18 cellular contexts compared by ENCODE assay signal in genomic region chr10:96930469-96930868, GRCh38.
DNase-seq lines count a peak whose midpoint lies in the region; ATAC-seq and TF ChIP-seq lines count a peak whose summit lies in the region.
"Had no signal": no experiment of that assay in that cellular context is flagged by ENCODE, and none has a peak within 500 bp of the region (broad histone marks: within the 10 kb centered on the region; RNA-seq: fewer than 3 reads in every experiment).

No MANE protein-coding gene starts in this region.

- H3K4me1 Mint-ChIP-seq in naive B cell (peaks cover 22 to 30% (median 26%) of the 10 kb centered on the region in 3 donors), HFFc6 (ENCODE audit: low read depth) (no peaks in the 10 kb centered on the region; the same call in 1 of the 2 replicates)
- H3K4me1 Mint-ChIP-seq: GM23338 had no signal

- H3K4me3 Mint-ChIP-seq in naive B cell (no peak overlapping the region), HFFc6 (no peak overlapping the region)
- H3K4me3 Mint-ChIP-seq: CD4-positive, CD25-positive, alpha-beta regulatory T cell; CD8-positive, alpha-beta memory T cell; GM23338 had no signal

- H3K27me3 ChIP-seq in HUES48 (ENCODE audit: control insufficient read depth, insufficient read depth, low read length) (no peaks in the 10 kb centered on the region), left lung (no peaks in the 10 kb centered on the region)
- H3K27me3 ChIP-seq: BE2C had no signal

- ATAC-seq in left lung: peak; percentile 86
- ATAC-seq in naive B cell (ENCODE audit: low read depth in 2 of 2): no peak
- ATAC-seq: GM23338, HCT116 had no signal

- H3K27me3 Mint-ChIP-seq in naive B cell: no peaks in the 10 kb centered on the region
- H3K27me3 Mint-ChIP-seq in HFFc6 (ENCODE audit: insufficient read depth): no peaks in the 10 kb centered on the region
- H3K27me3 Mint-ChIP-seq: CD4-positive, CD25-positive, alpha-beta regulatory T cell; CD8-positive, alpha-beta memory T cell had no signal

- H3K9me3 ChIP-seq in HUES48 (ENCODE audit: control insufficient read depth, insufficient read depth, low read length): no peaks in the 10 kb centered on the region
- no peaks in the 10 kb centered on the region for H3K9me3 ChIP-seq in left lung
- H3K9me3 ChIP-seq: BE2C had no signal

- H3K36me3 Mint-ChIP-seq in naive B cell (peaks cover 9 to 21% of the 10 kb centered on the region in 2 donors), HFFc6 (ENCODE audit: low read depth) (peaks cover 19% of the 10 kb centered on the region)

- no peak overlapping the region for H3K4me3 ChIP-seq in HUES48 (ENCODE audit: low read depth, low read length)
- no peak overlapping the region for H3K4me3 ChIP-seq in left lung
- H3K4me3 ChIP-seq: GM23338 had no signal

- H3K4me1 ChIP-seq in HUES48 (ENCODE audit: control insufficient read depth, insufficient read depth, low read length): no peaks in the 10 kb centered on the region
- H3K4me1 ChIP-seq in left lung: peaks cover 0 to 12% of the 10 kb centered on the region in 2 donors
- H3K4me1 ChIP-seq: BE2C had no signal

- H3K36me3 ChIP-seq in HUES48 (ENCODE audit: control insufficient read depth, insufficient read depth, low read length) (no peaks in the 10 kb centered on the region), left lung (peaks cover 0 to 7% of the 10 kb centered on the region in 2 donors)
- H3K36me3 ChIP-seq: BE2C had no signal

- intact Hi-C loops in left lung (cut with DNase I): no loop called here

- DNase-seq in left lung: no peak
- DNase-seq in naive B cell: no peak
- DNase-seq in SW480 (ENCODE audit: low spot score): no peak
- DNase-seq in NCI-H510A treated with DMSO at 0.1 percent for 48 hours (lab: John Stamatoyannopoulos, UW): no peak
- no peak for DNase-seq in NCI-H2196 treated with DMSO at 0.1 percent for 48 hours (lab: John Stamatoyannopoulos, UW; ENCODE audit: unreplicated experiment)
- DNase-seq in HFFc6: no peak
- DNase-seq: BE2C; C1 segment of cervical spinal cord; CD4-positive, CD25-positive, alpha-beta regulatory T cell; CD8-positive, alpha-beta memory T cell; COR-L47; DMS 273 treated with DMSO at 0.1 percent for 48 hours; DMS53; DND-41; EL had no signal

- no peak overlapping the region for H3K9ac ChIP-seq in HUES48 (ENCODE audit: low read depth, low read length)

- H3K27ac Mint-ChIP-seq in naive B cell (peak overlapping the region in 4 of 6 donors; percentile 18 to 65 (median 54)), HFFc6 (no peak overlapping the region)
- H3K27ac Mint-ChIP-seq: GM23338 had no signal

- no peaks in the 10 kb centered on the region for H3K9me3 Mint-ChIP-seq in naive B cell
- no peaks in the 10 kb centered on the region for H3K9me3 Mint-ChIP-seq in HFFc6
- H3K9me3 Mint-ChIP-seq: CD4-positive, CD25-positive, alpha-beta regulatory T cell; CD8-positive, alpha-beta memory T cell; GM23338 had no signal

- no peak for TF ChIP-seq CTCF in left lung (IDR thresholded peaks at IDR 0.05)
- TF ChIP-seq CTCF in HFFc6 (IDR thresholded peaks at IDR 0.05): no peak

- H3K27ac ChIP-seq in HUES48 (ENCODE audit: low read depth, low read length) (peak overlapping the region; percentile 35), left lung (no peak overlapping the region)
